In genomic region chr2:166361351-166362153, GRCh38 we compare ENCODE assay signal across 8 cellular contexts. TPM values are rescaled to one million over a fixed set of nuclear protein-coding genes. Genes with fewer than 3 reads are reported as not detected.
DNase-seq lines count a peak whose midpoint lies in the region; ATAC-seq, FAIRE-seq and TF ChIP-seq lines count a peak whose summit lies in the region.

No MANE protein-coding gene starts in this region.

- POLR2A ChIA-PET in GM12878 (lab: Charles Lee) = no interaction called here

- H3K4me2 ChIP-seq in GM12878 (ENCODE audit: control insufficient read depth, insufficient read depth) = no peak overlapping the region

- DNase-seq in SIG-M5 treated with dmso at 0.1 percent for 504 hours (lab: John Stamatoyannopoulos, UW; ENCODE audit: unreplicated experiment) = peak; percentile 41
- DNase-seq in SIG-M5 (lab: John Stamatoyannopoulos, UW) = no peak
- DNase-seq in Kasumi-1 (lab: John Stamatoyannopoulos, UW) = peak; percentile 54 to 67
- DNase-seq in GM12878 (ENCODE audit: low read depth, low spot score) = no peak
- no peak for DNase-seq in activated naive CD8-positive, alpha-beta T cell treated with anti-CD3 and anti-CD28 coated beads for 36 hours

- TF ChIP-seq CTCF in GM12878 (IDR thresholded peaks at IDR 0.05 in 2 of 3, conservative IDR thresholded peaks at IDR 0.05 in 1 of 3; ENCODE audit: control insufficient read depth in 2 of 3, extremely low read depth in 1 of 3, insufficient read depth in 1 of 3, low read depth in 3 of 3, low read length in 3 of 3) (peak in 2 of 3 experiments; percentile 28 to 29; a peak in 4 of 6 replicates), nephron (IDR thresholded peaks at IDR 0.05; ENCODE audit: unreplicated experiment in 3 of 3) (peak; percentile 52 to 73 (median 60))

- H3K36me3 Mint-ChIP-seq in nephron (ENCODE audit: low read depth) = no peaks in the 10 kb centered on the region
- no peaks in the 10 kb centered on the region for H3K36me3 Mint-ChIP-seq in activated T-helper 17 cell treated with anti-CD3 and anti-CD28 coated beads, Interleukin-2, amount 50 U/mL, for 72 hours (ENCODE audit: low read depth)
- H3K36me3 Mint-ChIP-seq in activated naive CD8-positive, alpha-beta T cell treated with anti-CD3 and anti-CD28 coated beads for 36 hours = no peaks in the 10 kb centered on the region

- no peaks in the 10 kb centered on the region for H3K27me3 Mint-ChIP-seq in nephron (ENCODE audit: low read depth)
- no peaks in the 10 kb centered on the region for H3K27me3 Mint-ChIP-seq in activated T-helper 17 cell treated with anti-CD3 and anti-CD28 coated beads, Interleukin-2, amount 50 U/mL, for 72 hours
- H3K27me3 Mint-ChIP-seq in activated naive CD8-positive, alpha-beta T cell treated with anti-CD3 and anti-CD28 coated beads for 36 hours = no peaks in the 10 kb centered on the region

- H3K9me3 Mint-ChIP-seq in nephron = no peaks in the 10 kb centered on the region
- no peaks in the 10 kb centered on the region for H3K9me3 Mint-ChIP-seq in activated T-helper 17 cell treated with anti-CD3 and anti-CD28 coated beads, Interleukin-2, amount 50 U/mL, for 72 hours
- H3K9me3 Mint-ChIP-seq in activated naive CD8-positive, alpha-beta T cell treated with anti-CD3 and anti-CD28 coated beads for 36 hours = no peaks in the 10 kb centered on the region

- H3K4me3 ChIP-seq in GM12878 = no peak overlapping the region

- FAIRE-seq in GM12878 (lab: Jason Lieb, UNC) = no peak

- intact Hi-C loops in GM12878 (cut with micrococcal nuclease; ENCODE audit: unreplicated experiment) = loop anchor here (5.0 kb wide), 1 partner anchor 156 kb away; no protein-coding TSS in a partner anchor

- H3K27ac ChIP-seq in GM12878 (ENCODE audit: control insufficient read depth, insufficient read depth) = no peak overlapping the region

- H4K20me1 ChIP-seq in GM12878 (ENCODE audit: control insufficient read depth, insufficient read depth) = no peaks in the 10 kb centered on the region

- in situ Hi-C loops in GM12878 (cut with MboI) = no loop called here

- H3K36me3 ChIP-seq in GM12878 (ENCODE audit: control insufficient read depth in 2 of 2, insufficient read depth in 2 of 2, low read length in 1 of 2) = no peaks in the 10 kb centered on the region

- peaks cover 5% of the 10 kb centered on the region for H3K4me1 Mint-ChIP-seq in nephron
- H3K4me1 Mint-ChIP-seq in activated T-helper 17 cell treated with anti-CD3 and anti-CD28 coated beads, Interleukin-2, amount 50 U/mL, for 72 hours = no peaks in the 10 kb centered on the region
- H3K4me1 Mint-ChIP-seq in activated naive CD8-positive, alpha-beta T cell treated with anti-CD3 and anti-CD28 coated beads for 36 hours = no peaks in the 10 kb centered on the region

- H3K27me3 ChIP-seq in GM12878 (replicated peaks in 1 of 2; ENCODE audit: control insufficient read depth in 2 of 2, insufficient read depth in 2 of 2, low read length in 1 of 2) = no peaks in the 10 kb centered on the region

- no peak overlapping the region for H3K9ac ChIP-seq in GM12878 (ENCODE audit: control insufficient read depth, insufficient read depth, low read length)

- ATAC-seq in GM12878 = peak; percentile 82
- no peak for ATAC-seq in activated T-helper 17 cell treated with anti-CD3 and anti-CD28 coated beads, Interleukin-2, amount 50 U/mL, for 72 hours (replicated peaks)
- ATAC-seq in GM19035 (IDR thresholded peaks at IDR 0.05; ENCODE audit: unreplicated experiment) = no peak

- peak; percentile 41 for TF ChIP-seq RAD21 in GM12878 (IDR thresholded peaks at IDR 0.05; ENCODE audit: insufficient read depth, low read depth, low read length)

- SMC1A ChIA-PET in GM12878 (lab: Charles Lee; ENCODE audit: uncharacterized antibody, unreplicated experiment) = interaction anchor here (0.7 kb wide), 2 partner anchors 17 to 882 kb away, joined by 3 read pairs; no protein-coding TSS in a partner anchor

- CTCF ChIA-PET in GM12878 (lab: Yijun Ruan, JAX) = interaction anchor here (1.2 to 1.9 kb wide), 5 partner anchors 9 to 47 kb away, joined by 3 to 6 read pairs (median 3); no protein-coding TSS in a partner anchor

- no peak overlapping the region for H3K4me3 Mint-ChIP-seq in nephron
- no peak overlapping the region for H3K4me3 Mint-ChIP-seq in activated T-helper 17 cell treated with anti-CD3 and anti-CD28 coated beads, Interleukin-2, amount 50 U/mL, for 72 hours
- H3K4me3 Mint-ChIP-seq in activated naive CD8-positive, alpha-beta T cell treated with anti-CD3 and anti-CD28 coated beads for 36 hours = no peak overlapping the region

- BruUV-seq in GM12878 (replicated peaks; lab: Mats Ljungman, UMichigan) = no TSS peak

- H3K27ac Mint-ChIP-seq in nephron = peak overlapping the region in 1 of 3 experiments; percentile 33
- no peak overlapping the region for H3K27ac Mint-ChIP-seq in activated T-helper 17 cell treated with anti-CD3 and anti-CD28 coated beads, Interleukin-2, amount 50 U/mL, for 72 hours
- H3K27ac Mint-ChIP-seq in activated naive CD8-positive, alpha-beta T cell treated with anti-CD3 and anti-CD28 coated beads for 36 hours = no peak overlapping the region

- no peaks in the 10 kb centered on the region for H3K79me2 ChIP-seq in GM12878 (ENCODE audit: control insufficient read depth, insufficient read depth, low read length)

- no peak for TF ChIP-seq EP300 in GM12878 (IDR thresholded peaks at IDR 0.05; ENCODE audit: borderline replicate concordance in 1 of 2, control insufficient read depth in 1 of 2, low read depth in 2 of 2, low read length in 2 of 2)

- RAD21 ChIA-PET in GM12878 (lab: Charles Lee; ENCODE audit: unreplicated experiment) = interaction anchor here (0.9 to 1.3 kb wide), 2 partner anchors 143 to 155 kb away, joined by 3 read pairs; no protein-coding TSS in a partner anchor

- H3K9me3 ChIP-seq in GM12878 (replicated peaks; ENCODE audit: control insufficient read depth, insufficient read depth, low read length) = no peaks in the 10 kb centered on the region

- TF ChIP-seq POLR2A in GM12878 (IDR thresholded peaks at IDR 0.05; ENCODE audit: low read depth, low read length) = no peak

- H2AFZ ChIP-seq in GM12878 (ENCODE audit: control insufficient read depth, low read depth, low read length) = no peak overlapping the region

- WGBS in GM12878 (ENCODE audit: insufficient coverage, insufficient replicate concordance, low lambda C conversion rate, missing lambda C conversion rate) = 24% methylated on average over 3 of the region's 3 CpGs

- no peaks in the 10 kb centered on the region for H3K4me1 ChIP-seq in GM12878 (ENCODE audit: control insufficient read depth, insufficient read depth, low read length)

TF ChIP-seq in GM12878, 131 proteins besides CTCF, POLR2A, EP300 and RAD21 (continues in another document):
- TF ChIP-seq PBX3 (IDR thresholded peaks at IDR 0.05; ENCODE audit: insufficient replicate concordance, low read depth, low read length) (no peak), ZNF622 (IDR thresholded peaks at IDR 0.05) (no peak), BMI1 (IDR thresholded peaks at IDR 0.05; ENCODE audit: borderline replicate concordance) (no peak), USF1 (IDR thresholded peaks at IDR 0.05; ENCODE audit: borderline replicate concordance, extremely low read length, insufficient read depth, low read depth, low read length) (no peak), IRF5 (IDR thresholded peaks at IDR 0.05; ENCODE audit: borderline replicate concordance) (no peak), KLF5 (IDR thresholded peaks at IDR 0.05; ENCODE audit: partially characterized antibody) (no peak)

RNA-seq across cellular contexts. Expression of gene SCN9A, which starts 14.2 kb away (rescaled TPM):
- not detected in 2 replicates for total RNA-seq in GM12878 (2013; cell fraction: nucleolus; rRNA removed)
- total RNA-seq in GM12878 (2014; rRNA removed) (not detected in 2 replicates), GM12878 (2014; rRNA removed; fragmentation: Illumina TruSeq; extraction: Trizol) (not detected in 2 replicates), GM12878 (2021) (0.08 TPM in 2 replicates)
- polyA plus RNA-seq in GM12878 (2011; ENCODE audit: low read depth) = not detected
- polyA plus RNA-seq in GM12878 (2011; rRNA removed) (not detected in 2 replicates), GM12878 (2014; fragmentation: Illumina TruSeq; extraction: Trizol) (not detected in 2 replicates), GM12878 (2014; fragmentation: Nextera tagmentation; extraction: Ambion mirVana) (not detected), GM12878 (2014; rRNA removed) (not detected in 2 replicates), GM12878 (2016; fragmentation: Nextera tagmentation; extraction: Ambion mirVana) (under 1 TPM; 0.04 to 0.08 TPM)
- not detected in 2 replicates for polyA plus RNA-seq in GM12878 (2011; cell fraction: cytosol; rRNA removed)
- polyA plus RNA-seq in GM12878 (2011; cell fraction: nucleus; rRNA removed) = 0.03 TPM in 1 of 2 replicates, not detected in the other
- polyA plus RNA-seq in GM12878 (2012) = 0.01 TPM in 1 of 2 replicates, not detected in the other
- not detected in 2 replicates for polyA minus RNA-seq in GM12878 (2011; rRNA and poly(A)+ RNA removed)
- not detected in 2 replicates for polyA minus RNA-seq in GM12878 (2011; cell fraction: cytosol; rRNA and poly(A)+ RNA removed)
- not detected in 2 replicates for polyA minus RNA-seq in GM12878 (2011; cell fraction: nucleus; rRNA and poly(A)+ RNA removed)
- total RNA-seq in activated T-helper 17 cell treated with anti-CD3 and anti-CD28 coated beads, Interleukin-2, amount 50 U/mL, for 72 hours = not detected
- total RNA-seq in activated naive CD8-positive, alpha-beta T cell treated with anti-CD3 and anti-CD28 coated beads for 36 hours = not detected

Comparison
In these comparisons a context has a peak if more than half of its experiments do, and no peak if none do; other contexts are left out.
1. DNase-seq: peak in SIG-M5 treated with dmso at 0.1 percent for 504 hours (single experiment) and Kasumi-1 (2 of 2); none in SIG-M5 (single experiment), GM12878 (single experiment) and activated naive CD8-positive, alpha-beta T cell treated with anti-CD3 and anti-CD28 coated beads for 36 hours (single experiment).